19 cellular contexts compared by ENCODE assay signal in genomic region chr21:28769683-28770082, GRCh38.
DNase-seq lines count a peak whose midpoint lies in the region; ATAC-seq and TF ChIP-seq lines count a peak whose summit lies in the region.
"Had no signal": no experiment of that assay in that cellular context is flagged by ENCODE, and none has a peak within 500 bp of the region (broad histone marks: within the 10 kb centered on the region; RNA-seq: fewer than 3 reads in every experiment).

No MANE protein-coding gene starts in this region.

- no peaks in the 10 kb centered on the region for H3K4me1 ChIP-seq in lower lobe of right lung
- H3K4me1 ChIP-seq: neural progenitor cell had no signal

- intact Hi-C loops in lower lobe of right lung (cut with DNase I) = no loop called here

- in situ Hi-C loops in G401 (cut with HindIII; ENCODE audit: low sequenced_read_pairs) = no loop called here

- H3K27me3 Mint-ChIP-seq in activated naive CD8-positive, alpha-beta T cell treated with anti-CD3 and anti-CD28 coated beads for 36 hours = no peaks in the 10 kb centered on the region

- no peak overlapping the region for H3K4me3 Mint-ChIP-seq in activated naive CD8-positive, alpha-beta T cell treated with anti-CD3 and anti-CD28 coated beads for 36 hours
- H3K4me3 Mint-ChIP-seq: GM23338, neural progenitor cell had no signal

- H3K36me3 Mint-ChIP-seq in activated naive CD8-positive, alpha-beta T cell treated with anti-CD3 and anti-CD28 coated beads for 36 hours = peaks cover 23% of the 10 kb centered on the region
- H3K36me3 Mint-ChIP-seq: neural progenitor cell had no signal

- H3K9me3 Mint-ChIP-seq in activated naive CD8-positive, alpha-beta T cell treated with anti-CD3 and anti-CD28 coated beads for 36 hours = peaks cover 13% of the 10 kb centered on the region

- H3K27me3 ChIP-seq in lower lobe of right lung (ENCODE audit: low read depth) = no peaks in the 10 kb centered on the region
- H3K27me3 ChIP-seq: neural progenitor cell, upper lobe of left lung had no signal

- peak overlapping the region; percentile 52 for H3K27ac Mint-ChIP-seq in activated naive CD8-positive, alpha-beta T cell treated with anti-CD3 and anti-CD28 coated beads for 36 hours
- H3K27ac Mint-ChIP-seq: GM23338, neural progenitor cell had no signal

- no peak for TF ChIP-seq CTCF in lower lobe of right lung (IDR thresholded peaks at IDR 0.05)

- no peaks in the 10 kb centered on the region for H3K9me3 ChIP-seq in lower lobe of right lung
- H3K9me3 ChIP-seq: upper lobe of left lung had no signal

- peak; percentile 52 to 76 for ATAC-seq in activated CD4-positive, CD25-positive, alpha-beta regulatory T cell treated with anti-CD3 and anti-CD28 coated beads, Interleukin-2, amount 50 U/mL, for 24 hours
- ATAC-seq in lower lobe of right lung = no peak
- ATAC-seq: GM23338 had no signal

- DNase-seq in activated CD4-positive, CD25-positive, alpha-beta regulatory T cell treated with anti-CD3 and anti-CD28 coated beads, Interleukin-2, amount 50 U/mL, for 72 hours = no peak
- peak; percentile 32 for DNase-seq in EL
- no peak for DNase-seq in activated naive CD8-positive, alpha-beta T cell treated with anti-CD3 and anti-CD28 coated beads for 36 hours
- no peak for DNase-seq in lower lobe of right lung
- DNase-seq in T1000 (lab: John Stamatoyannopoulos, UW) = no peak
- no peak for DNase-seq in G401 (ENCODE audit: low spot score)
- DNase-seq in cortex of kidney (lab: John Stamatoyannopoulos, UW) = no peak
- DNase-seq: 8988T; activated naive CD4-positive, alpha-beta T cell; central memory CD4-positive, alpha-beta T cell; mammary epithelial cell; NCI-H1694 treated with DMSO at 0.1 percent for 48 hours; SHP77 treated with DMSO at 0.1 percent for 48 hours; stimulated activated CD4-positive, alpha-beta T cell treated with anti-CD3 and anti-CD28 coated beads, Interleukin-4, amount 100 ng/mL, for 1 hour; upper lobe of left lung had no signal

- H3K36me3 ChIP-seq in lower lobe of right lung = no peaks in the 10 kb centered on the region
- H3K36me3 ChIP-seq: neural progenitor cell, upper lobe of left lung had no signal

- no peak overlapping the region for H3K4me3 ChIP-seq in lower lobe of right lung
- H3K4me3 ChIP-seq: GM23338, neural progenitor cell, upper lobe of left lung had no signal

- peak overlapping the region; percentile 0 for H3K27ac ChIP-seq in lower lobe of right lung
- H3K27ac ChIP-seq: C4-2B, neural progenitor cell had no signal

- H3K4me1 Mint-ChIP-seq in activated naive CD8-positive, alpha-beta T cell treated with anti-CD3 and anti-CD28 coated beads for 36 hours = peaks cover 13% of the 10 kb centered on the region
- H3K4me1 Mint-ChIP-seq: GM23338, neural progenitor cell had no signal

Comparison
In these comparisons a context has a peak if more than half of its experiments do, and no peak if none do; other contexts are left out.
1. ATAC-seq: peak in activated CD4-positive, CD25-positive, alpha-beta regulatory T cell treated with anti-CD3 and anti-CD28 coated beads, Interleukin-2, amount 50 U/mL, for 24 hours (2 of 2); none in lower lobe of right lung (0 of 2).